ENCODE assay signal across 15 cellular contexts in genomic region chr15:89646416-89647141, GRCh38. TPM values are rescaled to one million over a fixed set of nuclear protein-coding genes. Genes with fewer than 3 reads are reported as not detected.
"Had no signal": no experiment of that assay in that cellular context is flagged by ENCODE, and none has a peak within 500 bp of the region (broad histone marks: within the 10 kb centered on the region; RNA-seq: fewer than 3 reads in every experiment).

No MANE protein-coding gene starts in this region.

- H3K36me3 Mint-ChIP-seq: naive thymus-derived CD8-positive, alpha-beta T cell had no signal

- H3K4me1 ChIP-seq: psoas muscle had no signal

- H3K4me3 ChIP-seq: mucosa of descending colon, psoas muscle, right lobe of liver, stomach, thyroid gland had no signal

- H3K27me3 Mint-ChIP-seq: activated CD8-positive, alpha-beta T cell treated with anti-CD3 and anti-CD28 coated beads for 36 hours; brain had no signal

- H3K9me3 Mint-ChIP-seq: activated CD8-positive, alpha-beta T cell treated with anti-CD3 and anti-CD28 coated beads for 36 hours; activated naive CD4-positive, alpha-beta T cell treated with anti-CD3 and anti-CD28 coated beads for 36 hours; activated T-helper 1 cell treated with anti-CD3 and anti-CD28 coated beads, Interleukin-12 subunit alpha, Interleukin-12 subunit beta, Interleukin-2, Interleukin-4 antibody, amounts not matched to agents 30 ng/mL and 10 ng/mL and 1 ng/mL, durations not matched to agents 14 hours and 24 hours and 36 hours; brain; naive thymus-derived CD8-positive, alpha-beta T cell had no signal

- H3K27ac Mint-ChIP-seq: activated CD8-positive, alpha-beta T cell treated with anti-CD3 and anti-CD28 coated beads for 36 hours; activated naive CD4-positive, alpha-beta T cell treated with anti-CD3 and anti-CD28 coated beads for 36 hours; activated T-helper 1 cell treated with anti-CD3 and anti-CD28 coated beads, Interleukin-12 subunit alpha, Interleukin-12 subunit beta, Interleukin-2, Interleukin-4 antibody, amounts not matched to agents 30 ng/mL and 10 ng/mL and 1 ng/mL, durations not matched to agents 14 hours and 24 hours and 36 hours had no signal

- H3K27ac ChIP-seq: psoas muscle, right lobe of liver, stomach, thyroid gland had no signal

- H3K9me3 ChIP-seq: mucosa of descending colon, psoas muscle, right lobe of liver, stomach, thyroid gland had no signal

- H3K27me3 ChIP-seq: right lobe of liver, stomach, thyroid gland had no signal

- H3K4me3 Mint-ChIP-seq: activated CD8-positive, alpha-beta T cell treated with anti-CD3 and anti-CD28 coated beads for 36 hours; activated naive CD4-positive, alpha-beta T cell treated with anti-CD3 and anti-CD28 coated beads for 36 hours; activated T-helper 1 cell treated with anti-CD3 and anti-CD28 coated beads, Interleukin-12 subunit alpha, Interleukin-12 subunit beta, Interleukin-2, Interleukin-4 antibody, amounts not matched to agents 30 ng/mL and 10 ng/mL and 1 ng/mL, durations not matched to agents 14 hours and 24 hours and 36 hours; brain; naive thymus-derived CD8-positive, alpha-beta T cell had no signal

- ATAC-seq: naive thymus-derived CD8-positive, alpha-beta T cell had no signal

- H3K36me3 ChIP-seq: right lobe of liver, thyroid gland had no signal

- DNase-seq: cerebellar nuclear complex had no signal

- H3K4me1 Mint-ChIP-seq: brain had no signal

RNA-seq across cellular contexts. Expression of gene PLIN1, which starts 32.6 kb away (rescaled TPM):
- total RNA-seq: activated T-helper 1 cell treated with anti-CD3 and anti-CD28 coated beads, Interleukin-12 subunit alpha, Interleukin-12 subunit beta, Interleukin-2, Interleukin-4 antibody, amounts not matched to agents 30 ng/mL and 10 ng/mL and 1 ng/mL, durations not matched to agents 14 hours and 24 hours and 36 hours; T-helper 2 cell treated with Interferon-gamma antibody and Interleukin-4, amounts not matched to agents 100 ng/mL and 5 ng/mL, for 36 hours had no signal
- polyA plus RNA-seq: naive thymus-derived CD8-positive, alpha-beta T cell had no signal

RNA-seq across cellular contexts. Expression of gene WDR93, which starts 44.0 kb away (rescaled TPM):
- total RNA-seq: activated CD8-positive, alpha-beta T cell treated with anti-CD3 and anti-CD28 coated beads for 36 hours; activated naive CD4-positive, alpha-beta T cell treated with anti-CD3 and anti-CD28 coated beads for 36 hours; activated T-helper 1 cell treated with anti-CD3 and anti-CD28 coated beads, Interleukin-12 subunit alpha, Interleukin-12 subunit beta, Interleukin-2, Interleukin-4 antibody, amounts not matched to agents 30 ng/mL and 10 ng/mL and 1 ng/mL, durations not matched to agents 14 hours and 24 hours and 36 hours; dermis blood vessel endothelial cell; epithelial cell of proximal tubule; lung microvascular endothelial cell; psoas muscle; right lobe of liver; stomach; T-helper 2 cell treated with Interferon-gamma antibody and Interleukin-4, amounts not matched to agents 100 ng/mL and 5 ng/mL, for 36 hours had no signal
